Comparison of ENCODE assay signal across 8 cellular contexts in the genomic region with DNA sequence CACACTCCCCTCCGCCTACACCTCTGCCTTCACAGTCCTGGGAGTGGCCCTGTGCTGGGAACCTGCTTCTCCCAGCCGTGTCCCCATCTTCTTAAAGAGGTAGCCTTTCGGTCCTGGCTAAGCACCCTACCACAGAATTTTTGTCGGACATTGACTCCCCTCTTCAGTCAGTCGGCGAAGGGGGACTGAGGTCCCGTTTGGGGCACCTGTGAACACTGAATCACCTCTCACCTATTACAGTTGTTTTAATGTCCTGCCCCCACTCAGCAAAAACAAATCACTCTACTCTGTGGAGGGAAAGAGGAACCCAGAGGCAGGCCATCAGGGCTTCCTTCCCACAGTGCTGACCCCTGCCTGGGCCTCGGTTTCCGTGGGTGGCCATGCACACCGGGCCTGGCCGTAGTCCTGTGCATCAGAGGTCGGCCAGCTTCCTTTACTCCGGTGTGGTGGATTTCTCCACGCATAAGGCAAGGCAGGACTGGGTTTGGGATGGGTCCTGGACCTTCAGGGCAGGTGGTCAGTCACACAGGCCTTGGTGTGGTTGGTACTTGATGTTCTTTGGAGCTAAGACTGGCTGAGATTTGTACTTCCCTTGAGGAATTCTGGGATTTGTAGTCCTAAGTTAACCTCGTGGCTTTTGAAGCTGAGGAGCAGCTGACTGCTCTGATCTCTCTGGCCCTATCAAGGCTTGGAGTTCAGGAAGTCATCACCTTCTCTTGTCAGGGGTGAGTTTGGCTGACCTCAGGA. TPM values are rescaled to one million over a fixed set of nuclear protein-coding genes. Genes with fewer than 3 reads are reported as not detected.
A peak's percentile ranks its signal among the peaks of the same experiment; 100 is the strongest.
DNase-seq lines count a peak whose midpoint lies in the region; ATAC-seq, FAIRE-seq and TF ChIP-seq lines count a peak whose summit lies in the region.

No MANE protein-coding gene starts in this region.

- peaks cover 72% of the 10 kb centered on the region for H3K4me1 Mint-ChIP-seq in astrocyte (ENCODE audit: low read depth, unreplicated experiment)

- TF ChIP-seq CTCF in AG09309 (IDR thresholded peaks at IDR 0.05; ENCODE audit: control insufficient read depth, insufficient read depth, low read depth, low read length, missing control alignments) (no peak), astrocyte (IDR thresholded peaks at IDR 0.05; ENCODE audit: insufficient read depth, low read depth, low read length) (no peak), right atrium auricular region (IDR thresholded peaks at IDR 0.05) (no peak), psoas muscle (IDR thresholded peaks at IDR 0.05) (no peak)

- DNase-seq in AG09309 (ENCODE audit: low read depth) (no peak), GM12891 (ENCODE audit: insufficient read length, low spot score) (no peak), NCI-H2196 treated with DMSO at 0.1 percent for 48 hours (lab: John Stamatoyannopoulos, UW; ENCODE audit: unreplicated experiment) (peak; percentile 87), astrocyte (ENCODE audit: low read depth) (peak; percentile 62), right atrium auricular region (ENCODE audit: low spot score) (peak; percentile 70), psoas muscle (peak in 1 of 2 donors; percentile 62), H54 (ENCODE audit: insufficient read length, low spot score) (no peak)

- peak overlapping the region; percentile 86 for H3K4me3 Mint-ChIP-seq in astrocyte (ENCODE audit: unreplicated experiment)

- H3K9ac ChIP-seq in astrocyte (ENCODE audit: low read length): peak overlapping the region; percentile 84

- TF ChIP-seq POLR2A in GM12891 (IDR thresholded peaks at IDR 0.05; ENCODE audit: low read depth, low read length) (no peak), H54 (IDR thresholded peaks at IDR 0.05; ENCODE audit: low read depth, low read length) (no peak)

- H3K27me3 ChIP-seq in astrocyte (ENCODE audit: insufficient read depth, low read length) (no peaks in the 10 kb centered on the region), right atrium auricular region (no peaks in the 10 kb centered on the region), psoas muscle (ENCODE audit: insufficient read depth in 3 of 3, low read length in 2 of 3) (no peaks in the 10 kb centered on the region)

- H3K9me3 ChIP-seq in astrocyte (ENCODE audit: insufficient read depth, low read depth, low read length): no peaks in the 10 kb centered on the region
- H3K9me3 ChIP-seq in right atrium auricular region: no peaks in the 10 kb centered on the region
- H3K9me3 ChIP-seq in psoas muscle: no peaks in the 10 kb centered on the region

- H3K4me1 ChIP-seq in astrocyte (ENCODE audit: insufficient read depth, low read length) (peaks cover 79% of the 10 kb centered on the region), right atrium auricular region (peaks cover 0 to 56% of the 10 kb centered on the region in 2 donors), psoas muscle (peaks cover 58% of the 10 kb centered on the region)

- peak overlapping the region; percentile 89 for H3K4me2 ChIP-seq in astrocyte (ENCODE audit: low read length)

- H3K36me3 ChIP-seq in astrocyte (ENCODE audit: insufficient read depth, low read length) (peaks cover 28% of the 10 kb centered on the region), right atrium auricular region (peaks cover 43% of the 10 kb centered on the region), psoas muscle (ENCODE audit: insufficient read depth in 1 of 2, low read depth in 1 of 2) (peaks cover 0 to 39% of the 10 kb centered on the region in 2 donors)

- peaks cover 25% of the 10 kb centered on the region for H3K36me3 Mint-ChIP-seq in astrocyte (ENCODE audit: low read depth, unreplicated experiment)

- no peak overlapping the region for H2AFZ ChIP-seq in astrocyte (ENCODE audit: low read depth, low read length)

- H3K4me3 ChIP-seq in AG09309 (ENCODE audit: control insufficient read depth, low read depth, low read length) (peak overlapping the region; percentile 61), astrocyte (ENCODE audit: insufficient read depth, low read depth, low read length) (peak overlapping the region; percentile 62), right atrium auricular region (peak overlapping the region; percentile 84 to 90), psoas muscle (peak overlapping the region; percentile 79)

- peak; percentile 38 to 71 (median 56) for ATAC-seq in psoas muscle
- ATAC-seq in GM18870 (IDR thresholded peaks at IDR 0.05; ENCODE audit: unreplicated experiment): no peak

- intact Hi-C loops in psoas muscle (cut with DNase I): no loop called here

- peaks cover 44% of the 10 kb centered on the region for H3K79me2 ChIP-seq in astrocyte (ENCODE audit: insufficient read depth, low read length)

- H3K9me3 Mint-ChIP-seq in astrocyte (ENCODE audit: unreplicated experiment): no peaks in the 10 kb centered on the region

- H4K20me1 ChIP-seq in astrocyte (ENCODE audit: insufficient read depth, low read length): peaks cover 61% of the 10 kb centered on the region

- WGBS in psoas muscle, 3 donors: 3 to 5% (median 4%) methylated on average over 14 to 15 of the region's 15 CpGs

- FAIRE-seq in GM12891 (lab: Jason Lieb, UNC): no peak
- FAIRE-seq in astrocyte (lab: Jason Lieb, UNC): peak; percentile 80
- no peak for FAIRE-seq in H54 (lab: Jason Lieb, UNC)

- peak overlapping the region; percentile 91 for H3K27ac Mint-ChIP-seq in astrocyte (ENCODE audit: unreplicated experiment)

- no peaks in the 10 kb centered on the region for H3K27me3 Mint-ChIP-seq in astrocyte (ENCODE audit: low read depth, unreplicated experiment)

- H3K27ac ChIP-seq in astrocyte (ENCODE audit: low read depth, low read length): peak overlapping the region; percentile 96
- H3K27ac ChIP-seq in right atrium auricular region: peak overlapping the region; percentile 98 to 99
- H3K27ac ChIP-seq in psoas muscle: peak overlapping the region; percentile 90

TF ChIP-seq in GM12891, 5 proteins besides CTCF, POLR2A, EP300 and RAD21:
- TF ChIP-seq PAX5 (IDR thresholded peaks at IDR 0.05; ENCODE audit: insufficient read depth, low read length, severe bottlenecking) (no peak), SPI1 (IDR thresholded peaks at IDR 0.05; ENCODE audit: low read depth, low read length) (0 out of 2 replicates have a peak, but pooled peaks have one; percentile 21), POLR2AphosphoS5 (IDR thresholded peaks at IDR 0.05; ENCODE audit: low read depth, low read length) (no peak), TAF1 (IDR thresholded peaks at IDR 0.05; ENCODE audit: low read depth, low read length) (no peak), POU2F2 (IDR thresholded peaks at IDR 0.05; ENCODE audit: low read depth, low read length) (no peak)

RNA-seq across cellular contexts. Expression of a gene that starts 0.7 kb away (rescaled TPM):
- 2.1 TPM for polyA plus RNA-seq in GM12891 (2012; ENCODE audit: low read depth, missing spikeins)
- total RNA-seq in astrocyte: 12.2 TPM in 2 replicates
- total RNA-seq in right atrium auricular region: 10 to 100 TPM; 33.7 to 45.8 TPM
- 10 to 100 TPM; 12.6 to 20.3 (median 13.9) TPM for total RNA-seq in psoas muscle
- polyA plus RNA-seq in psoas muscle: 10 to 100 TPM; 12.9 to 26.8 (median 20.2) TPM

RNA-seq across cellular contexts. Expression of a gene that starts 22.3 kb away (rescaled TPM):
- 158 TPM for polyA plus RNA-seq in GM12891 (2012; ENCODE audit: low read depth, missing spikeins)
- total RNA-seq in astrocyte (490 and 495 TPM in 2 replicates), right atrium auricular region (100 to 1,000 TPM; 270 to 276 TPM), psoas muscle (100 to 1,000 TPM; 448 to 726 (median 633) TPM)
- polyA plus RNA-seq in psoas muscle: 100 to 1,000 TPM; 395 to 787 (median 628) TPM

RNA-seq across cellular contexts. Expression of a gene that starts 24.7 kb away (rescaled TPM):
- 0.73 TPM for polyA plus RNA-seq in GM12891 (2012; ENCODE audit: low read depth, missing spikeins)
- total RNA-seq in astrocyte: 7.4 and 9.0 TPM in 2 replicates
- 1 to 10 TPM; 1.3 to 2.7 TPM for total RNA-seq in right atrium auricular region
- total RNA-seq in psoas muscle: 1 to 10 TPM in 3 of 4 donors, under 1 TPM in 1; 0.64 to 2.3 (median 1.4) TPM
- polyA plus RNA-seq in psoas muscle: 1 to 10 TPM; 1.2 to 2.8 (median 2.0) TPM

RNA-seq across cellular contexts. Expression of a gene that starts 24.9 kb away (rescaled TPM):
- 93.5 TPM for polyA plus RNA-seq in GM12891 (2012; ENCODE audit: low read depth, missing spikeins)
- total RNA-seq in astrocyte (63.2 and 70.3 TPM in 2 replicates), right atrium auricular region (10 to 100 TPM; 26.8 to 35.5 TPM), psoas muscle (10 to 100 TPM; 21.2 to 33.2 (median 28.6) TPM)
- polyA plus RNA-seq in psoas muscle: 100 to 1,000 TPM in 1 of 3 donors, 10 to 100 TPM in 2; 41.6 to 117 (median 62.8) TPM

RNA-seq across cellular contexts. Expression of a gene that starts 37.6 kb away (rescaled TPM):
- 152 TPM for polyA plus RNA-seq in GM12891 (2012; ENCODE audit: low read depth, missing spikeins)
- total RNA-seq in astrocyte (496 and 588 TPM in 2 replicates), right atrium auricular region (100 to 1,000 TPM; 213 to 259 TPM), psoas muscle (100 to 1,000 TPM; 338 to 440 (median 424) TPM)
- 100 to 1,000 TPM; 344 to 898 (median 873) TPM for polyA plus RNA-seq in psoas muscle

Comparison
In these comparisons a context has a peak if more than half of its experiments do, and no peak if none do; other contexts are left out.
1. DNase-seq: peak in NCI-H2196 treated with DMSO at 0.1 percent for 48 hours (single experiment), astrocyte (single experiment) and right atrium auricular region (single experiment); none in AG09309 (single experiment), GM12891 (single experiment) and H54 (single experiment).
2. Peak in every context shown above with its lines, with median percentiles within 50 percentile points of each other: H3K4me3 ChIP-seq and H3K27ac ChIP-seq.